ENCODE assay signal across 13 cellular contexts in genomic region chr9:4243113-4243512, GRCh38. TPM values are rescaled to one million over a fixed set of nuclear protein-coding genes. Genes with fewer than 3 reads are reported as not detected.
A peak's percentile ranks its signal among the peaks of the same experiment; 100 is the strongest.
DNase-seq lines count a peak whose midpoint lies in the region; ATAC-seq and TF ChIP-seq lines count a peak whose summit lies in the region.
"Had no signal": no experiment of that assay in that cellular context is flagged by ENCODE, and none has a peak within 500 bp of the region (broad histone marks: within the 10 kb centered on the region; RNA-seq: fewer than 3 reads in every experiment).

No MANE protein-coding gene starts in this region.

- H3K9me3 Mint-ChIP-seq in activated naive CD4-positive, alpha-beta T cell treated with anti-CD3 and anti-CD28 coated beads, Interleukin-2, amount 50 U/mL, for 24 hours, result no peaks in the 10 kb centered on the region
- peaks cover 11% of the 10 kb centered on the region for H3K9me3 Mint-ChIP-seq in activated naive CD8-positive, alpha-beta T cell treated with anti-CD3 and anti-CD28 coated beads, Interleukin-2, amount 10 ng/mL, durations not matched to agents 7 days and 5 days

- peaks cover 32% of the 10 kb centered on the region for H3K4me1 Mint-ChIP-seq in activated naive CD4-positive, alpha-beta T cell treated with anti-CD3 and anti-CD28 coated beads, Interleukin-2, amount 50 U/mL, for 24 hours
- peaks cover 17% of the 10 kb centered on the region for H3K4me1 Mint-ChIP-seq in activated naive CD8-positive, alpha-beta T cell treated with anti-CD3 and anti-CD28 coated beads, Interleukin-2, amount 10 ng/mL, durations not matched to agents 7 days and 5 days

- no peaks in the 10 kb centered on the region for H3K36me3 Mint-ChIP-seq in activated naive CD4-positive, alpha-beta T cell treated with anti-CD3 and anti-CD28 coated beads, Interleukin-2, amount 50 U/mL, for 24 hours
- peaks cover 9% of the 10 kb centered on the region for H3K36me3 Mint-ChIP-seq in activated naive CD8-positive, alpha-beta T cell treated with anti-CD3 and anti-CD28 coated beads, Interleukin-2, amount 10 ng/mL, durations not matched to agents 7 days and 5 days

- no peak overlapping the region for H3K4me3 Mint-ChIP-seq in activated naive CD4-positive, alpha-beta T cell treated with anti-CD3 and anti-CD28 coated beads, Interleukin-2, amount 50 U/mL, for 24 hours
- H3K4me3 Mint-ChIP-seq in activated naive CD8-positive, alpha-beta T cell treated with anti-CD3 and anti-CD28 coated beads, Interleukin-2, amount 10 ng/mL, durations not matched to agents 7 days and 5 days, result peak overlapping the region; percentile 55

- intact Hi-C loops in upper lobe of right lung (cut with DNase I), result no loop called here

- H3K27ac Mint-ChIP-seq in activated naive CD4-positive, alpha-beta T cell treated with anti-CD3 and anti-CD28 coated beads, Interleukin-2, amount 50 U/mL, for 24 hours, result peak overlapping the region; percentile 81
- peak overlapping the region; percentile 80 for H3K27ac Mint-ChIP-seq in activated naive CD8-positive, alpha-beta T cell treated with anti-CD3 and anti-CD28 coated beads, Interleukin-2, amount 10 ng/mL, durations not matched to agents 7 days and 5 days

- no peaks in the 10 kb centered on the region for H3K9me3 ChIP-seq in upper lobe of right lung
- H3K9me3 ChIP-seq: lower lobe of right lung, SJSA1 had no signal

- in situ Hi-C loops in KBM-7 (cut with MboI; ENCODE audit: low pct_unique_long_range_greater_than_20kb, low sequenced_read_pairs), result no loop called here

- H3K4me1 ChIP-seq in upper lobe of right lung, result no peaks in the 10 kb centered on the region

- H3K27ac ChIP-seq in upper lobe of right lung, result no peak overlapping the region
- H3K27ac ChIP-seq: lower lobe of right lung, SJSA1 had no signal

- no peaks in the 10 kb centered on the region for H3K27me3 ChIP-seq in upper lobe of right lung
- H3K27me3 ChIP-seq: SJSA1 had no signal

- POLR2A ChIA-PET in activated naive CD8-positive, alpha-beta T cell treated with anti-CD3 and anti-CD28 coated beads, Interleukin-2, amount 10 ng/mL, durations not matched to agents 7 days and 5 days (lab: Charles Lee), result interaction anchor here (0.6 to 1.0 kb wide), 2 partner anchors 9 to 55 kb away, joined by 3 to 5 read pairs; no protein-coding TSS in a partner anchor

- H3K4me3 ChIP-seq in upper lobe of right lung, result no peak overlapping the region
- H3K4me3 ChIP-seq: lower lobe of right lung, SJSA1 had no signal

- ATAC-seq in HG02973 (IDR thresholded peaks at IDR 0.05; ENCODE audit: unreplicated experiment) (peak; percentile 62), upper lobe of right lung (peak; percentile 38), HG03039 (IDR thresholded peaks at IDR 0.05; ENCODE audit: unreplicated experiment) (no peak)
- peak; percentile 97 for ATAC-seq in activated naive CD8-positive, alpha-beta T cell treated with anti-CD3 and anti-CD28 coated beads, Interleukin-2, amount 10 ng/mL, durations not matched to agents 7 days and 5 days (ENCODE audit: low read depth)
- no peak for ATAC-seq in activated CD4-positive, CD25-positive, alpha-beta regulatory T cell treated with anti-CD3 and anti-CD28 coated beads, Interleukin-2, amount 50 U/mL, for 24 hours

- no peak for DNase-seq in activated naive CD4-positive, alpha-beta T cell treated with anti-CD3 and anti-CD28 coated beads, Interleukin-2, amount 50 U/mL, for 16 hours
- no peak for DNase-seq in activated naive CD8-positive, alpha-beta T cell treated with anti-CD3 and anti-CD28 coated beads, Interleukin-2, amount 10 ng/mL, durations not matched to agents 7 days and 5 days
- no peak for DNase-seq in upper lobe of right lung
- no peak for DNase-seq in KBM-7
- DNase-seq: foreskin melanocyte, GOT3, lower lobe of right lung, retina had no signal

- no peak for TF ChIP-seq CTCF in upper lobe of right lung (IDR thresholded peaks at IDR 0.05)

- H3K27me3 Mint-ChIP-seq in activated naive CD4-positive, alpha-beta T cell treated with anti-CD3 and anti-CD28 coated beads, Interleukin-2, amount 50 U/mL, for 24 hours, result no peaks in the 10 kb centered on the region
- H3K27me3 Mint-ChIP-seq in activated naive CD8-positive, alpha-beta T cell treated with anti-CD3 and anti-CD28 coated beads, Interleukin-2, amount 10 ng/mL, durations not matched to agents 7 days and 5 days, result no peaks in the 10 kb centered on the region

- no peaks in the 10 kb centered on the region for H3K36me3 ChIP-seq in upper lobe of right lung
- H3K36me3 ChIP-seq: lower lobe of right lung, SJSA1 had no signal

RNA-seq across cellular contexts. Expression of gene GLIS3, which starts 56.8 kb away (rescaled TPM):
- total RNA-seq in activated naive CD8-positive, alpha-beta T cell treated with anti-CD3 and anti-CD28 coated beads, Interleukin-2, amount 10 ng/mL, durations not matched to agents 7 days and 5 days, result 1 to 10 TPM in 1 of 2 experiments, under 1 TPM in 1; 0.74 to 1.3 TPM
- 24.1 TPM for total RNA-seq in upper lobe of right lung

Comparison
In these comparisons a context has a peak if more than half of its experiments do, and no peak if none do; other contexts are left out.
1. ATAC-seq: peak in HG02973 (single experiment), activated naive CD8-positive, alpha-beta T cell treated with anti-CD3 and anti-CD28 coated beads, Interleukin-2, amount 10 ng/mL, durations not matched to agents 7 days and 5 days (single experiment) and upper lobe of right lung (single experiment); none in activated CD4-positive, CD25-positive, alpha-beta regulatory T cell treated with anti-CD3 and anti-CD28 coated beads, Interleukin-2, amount 50 U/mL, for 24 hours (0 of 2) and HG03039 (single experiment).
2. RNA of gene GLIS3, which starts 56.8 kb away (total RNA-seq): 24.1 TPM in upper lobe of right lung (single experiment); 0.74 to 1.3 TPM in activated naive CD8-positive, alpha-beta T cell treated with anti-CD3 and anti-CD28 coated beads, Interleukin-2, amount 10 ng/mL, durations not matched to agents 7 days and 5 days; every median in the first group is over 10 times any median in the second.